Comparison of ENCODE assay signal across 8 cellular contexts in the genomic region with DNA sequence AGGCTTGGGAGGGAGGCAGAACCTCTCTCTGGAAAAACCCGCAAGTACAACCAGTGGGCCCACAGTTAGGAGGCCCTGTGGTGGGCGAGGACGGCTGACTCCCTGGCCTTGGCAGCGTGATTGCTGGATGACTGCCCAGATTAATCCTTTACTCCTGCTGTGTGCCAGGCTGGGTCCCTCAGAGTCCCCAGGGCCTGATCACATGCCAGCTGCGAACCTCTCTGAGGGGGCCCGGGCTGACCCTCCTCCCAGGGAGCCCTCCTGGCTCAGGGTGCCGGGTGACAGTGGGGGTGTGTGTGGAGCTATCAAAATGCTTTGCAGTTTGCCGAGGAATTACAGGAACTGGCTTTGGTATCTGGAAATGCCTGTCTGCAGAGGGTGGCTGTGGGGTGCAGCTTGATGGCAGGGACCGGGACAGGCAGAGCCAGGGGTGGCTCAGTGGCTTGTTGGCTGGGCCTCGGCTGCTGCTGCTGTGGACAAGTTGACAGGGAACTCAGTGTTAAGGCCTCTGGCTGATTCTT. TPM values are rescaled to one million over a fixed set of nuclear protein-coding genes. Genes with fewer than 3 reads are reported as not detected.
DNase-seq lines count a peak whose midpoint lies in the region; ATAC-seq and TF ChIP-seq lines count a peak whose summit lies in the region.

No MANE protein-coding gene starts in this region.

- no peaks in the 10 kb centered on the region for H3K9me2 ChIP-seq in PC-3 (replicated peaks; ENCODE audit: low read length)
- no peaks in the 10 kb centered on the region for H3K9me2 ChIP-seq in PC-9 (ENCODE audit: insufficient read depth)

- H3K4me2 ChIP-seq in PC-3 (ENCODE audit: low read length): no peak overlapping the region
- H3K4me2 ChIP-seq in PC-9: no peak overlapping the region

- H3K9me3 ChIP-seq in Panc1 (ENCODE audit: control insufficient read depth, insufficient read depth, low read depth, low read length): no peaks in the 10 kb centered on the region
- H3K9me3 ChIP-seq in PC-3 (ENCODE audit: low read length): no peaks in the 10 kb centered on the region
- no peaks in the 10 kb centered on the region for H3K9me3 ChIP-seq in PC-9 (ENCODE audit: insufficient read depth, low read depth)

- H3F3A ChIP-seq in PC-3 (ENCODE audit: low read length, unreplicated experiment) (no peaks in the 10 kb centered on the region), PC-9 (ENCODE audit: insufficient read depth, low read depth) (peaks cover 19% of the 10 kb centered on the region; the same call in 1 of the 2 replicates)

- H3K9ac ChIP-seq in PC-3 (ENCODE audit: low read length): no peak overlapping the region

- peak; percentile 33 for DNase-seq in EH (ENCODE audit: low read depth)
- no peak for DNase-seq in Panc1 (ENCODE audit: low read depth, low spot score)
- peak; percentile 61 for DNase-seq in fibroblast of the aortic adventitia (ENCODE audit: low read depth)
- DNase-seq in renal cortical epithelial cell (ENCODE audit: low read depth): peak; percentile 64
- no peak for DNase-seq in PC-3
- no peak for DNase-seq in PC-9

- H3K4me1 ChIP-seq in Panc1 (ENCODE audit: control insufficient read depth, insufficient read depth, low read length): peaks cover 26% of the 10 kb centered on the region
- H3K4me1 ChIP-seq in PC-3 (ENCODE audit: insufficient read depth, low read length): peaks cover 17% of the 10 kb centered on the region
- peaks cover 39% of the 10 kb centered on the region for H3K4me1 ChIP-seq in PC-9 (replicated peaks; ENCODE audit: insufficient read depth)

- H3K4me3 ChIP-seq in Panc1 (ENCODE audit: low read depth in 2 of 2, low read length in 2 of 2) (no peak overlapping the region), fibroblast of the aortic adventitia (ENCODE audit: low read depth, low read length) (no peak overlapping the region), PC-3 (ENCODE audit: low read length) (no peak overlapping the region), PC-9 (no peak overlapping the region)

- no peak for TF ChIP-seq CTCF in Panc1 (IDR thresholded peaks at IDR 0.05)
- no peak for TF ChIP-seq CTCF in fibroblast of the aortic adventitia (IDR thresholded peaks at IDR 0.05; ENCODE audit: insufficient read depth, low read length)
- TF ChIP-seq CTCF in PC-3 (conservative IDR thresholded peaks at IDR 0.05; ENCODE audit: low read depth, low read length): no peak
- no peak for TF ChIP-seq CTCF in PC-9 (conservative IDR thresholded peaks at IDR 0.05)

- H2AFZ ChIP-seq in PC-3 (ENCODE audit: low read length) (no peak overlapping the region), PC-9 (no peak overlapping the region)

- BruUV-seq in Panc1 (replicated peaks; lab: Mats Ljungman, UMichigan) (no TSS peak), PC-3 (replicated peaks; lab: Mats Ljungman, UMichigan) (no TSS peak), PC-9 (replicated peaks; lab: Mats Ljungman, UMichigan) (no TSS peak)

- in situ Hi-C loops in Panc1 (cut with HindIII; ENCODE audit: low pct_unique_long_range_greater_than_20kb, low sequenced_read_pairs): no loop called here

- H3K79me2 ChIP-seq in PC-3 (ENCODE audit: low read length) (peaks cover 51% of the 10 kb centered on the region), PC-9 (ENCODE audit: low read depth) (peaks cover 44% of the 10 kb centered on the region)

- H3K27me3 ChIP-seq in Panc1 (ENCODE audit: control insufficient read depth, insufficient read depth, low read length) (no peaks in the 10 kb centered on the region), PC-3 (ENCODE audit: low read length) (no peaks in the 10 kb centered on the region), PC-9 (ENCODE audit: insufficient read depth, low read depth) (no peaks in the 10 kb centered on the region)

- POLR2A ChIA-PET in Panc1 (lab: Charles Lee): no interaction called here
- POLR2A ChIA-PET in PC-3 (lab: Charles Lee; ENCODE audit: unreplicated experiment): no interaction called here
- POLR2A ChIA-PET in PC-9 (lab: Charles Lee; ENCODE audit: unreplicated experiment): interaction anchor here (0.6 kb wide), 1 partner anchor 548 kb away, joined by 4 read pairs; no protein-coding TSS in a partner anchor

- H3K27ac ChIP-seq in Panc1 (ENCODE audit: low read length) (peak overlapping the region; percentile 9; the same call in 1 of the 2 replicates), PC-3 (ENCODE audit: low read length) (no peak overlapping the region), PC-9 (no peak overlapping the region)

- CTCF ChIA-PET in Panc1 (lab: Charles Lee): interaction anchor here (1.0 kb wide), 1 partner anchor 69 kb away, joined by 4 read pairs; the partner anchor contains the start of gene TMED1
- CTCF ChIA-PET in PC-3 (lab: Charles Lee): no interaction called here
- CTCF ChIA-PET in PC-9 (lab: Charles Lee): interaction anchor here (0.6 to 1.4 kb wide), 2 partner anchors 9 to 67 kb away, joined by 3 to 4 read pairs; no protein-coding TSS in a partner anchor

- intact Hi-C loops in Panc1 (cut with micrococcal nuclease; ENCODE audit: unreplicated experiment) (no loop called here), PC-3 (cut with micrococcal nuclease) (no loop called here), PC-9 (cut with micrococcal nuclease; ENCODE audit: unreplicated experiment) (no loop called here)

- ATAC-seq in Panc1 (no peak), HG03571 (IDR thresholded peaks at IDR 0.05; ENCODE audit: unreplicated experiment) (no peak), GM18870 (IDR thresholded peaks at IDR 0.05; ENCODE audit: unreplicated experiment) (no peak), PC-3 (no peak)

- H4K20me1 ChIP-seq in PC-3 (ENCODE audit: low read length): 0 out of 2 replicates have a peak, but pooled peaks cover 4% of the 10 kb centered on the region
- peaks cover 6% of the 10 kb centered on the region for H4K20me1 ChIP-seq in PC-9 (ENCODE audit: insufficient read depth)

- no peaks in the 10 kb centered on the region for H3K36me3 ChIP-seq in Panc1 (ENCODE audit: control insufficient read depth, insufficient read depth, low read length)
- peaks cover 15% of the 10 kb centered on the region; the same call in 1 of the 2 replicates for H3K36me3 ChIP-seq in PC-3 (ENCODE audit: low read depth, low read length)
- no peaks in the 10 kb centered on the region; the same call in 1 of the 2 replicates for H3K36me3 ChIP-seq in PC-9 (ENCODE audit: low read depth)

RNA-seq across cellular contexts. Expression of gene DNM2, which starts 48.9 kb away (rescaled TPM):
- total RNA-seq in Panc1 (2021; ENCODE audit: unreplicated experiment) (125 TPM), fibroblast of the aortic adventitia (ENCODE audit: low replicate concordance) (44.6 and 83.2 TPM in 2 replicates), renal cortical epithelial cell (116 and 347 TPM in 2 replicates), PC-3 (2014; rRNA removed) (150 and 211 TPM in 2 replicates), PC-9 (2021) (169 and 188 TPM in 2 replicates)
- polyA plus RNA-seq in Panc1 (2012; ENCODE audit: insufficient read length): 163 TPM

Comparison
In these comparisons a context has a peak if more than half of its experiments do, and no peak if none do; other contexts are left out.
1. DNase-seq: peak in EH (single experiment), fibroblast of the aortic adventitia (single experiment) and renal cortical epithelial cell (single experiment); none in Panc1 (single experiment), PC-3 (single experiment) and PC-9 (0 of 2).